In the genomic region with DNA sequence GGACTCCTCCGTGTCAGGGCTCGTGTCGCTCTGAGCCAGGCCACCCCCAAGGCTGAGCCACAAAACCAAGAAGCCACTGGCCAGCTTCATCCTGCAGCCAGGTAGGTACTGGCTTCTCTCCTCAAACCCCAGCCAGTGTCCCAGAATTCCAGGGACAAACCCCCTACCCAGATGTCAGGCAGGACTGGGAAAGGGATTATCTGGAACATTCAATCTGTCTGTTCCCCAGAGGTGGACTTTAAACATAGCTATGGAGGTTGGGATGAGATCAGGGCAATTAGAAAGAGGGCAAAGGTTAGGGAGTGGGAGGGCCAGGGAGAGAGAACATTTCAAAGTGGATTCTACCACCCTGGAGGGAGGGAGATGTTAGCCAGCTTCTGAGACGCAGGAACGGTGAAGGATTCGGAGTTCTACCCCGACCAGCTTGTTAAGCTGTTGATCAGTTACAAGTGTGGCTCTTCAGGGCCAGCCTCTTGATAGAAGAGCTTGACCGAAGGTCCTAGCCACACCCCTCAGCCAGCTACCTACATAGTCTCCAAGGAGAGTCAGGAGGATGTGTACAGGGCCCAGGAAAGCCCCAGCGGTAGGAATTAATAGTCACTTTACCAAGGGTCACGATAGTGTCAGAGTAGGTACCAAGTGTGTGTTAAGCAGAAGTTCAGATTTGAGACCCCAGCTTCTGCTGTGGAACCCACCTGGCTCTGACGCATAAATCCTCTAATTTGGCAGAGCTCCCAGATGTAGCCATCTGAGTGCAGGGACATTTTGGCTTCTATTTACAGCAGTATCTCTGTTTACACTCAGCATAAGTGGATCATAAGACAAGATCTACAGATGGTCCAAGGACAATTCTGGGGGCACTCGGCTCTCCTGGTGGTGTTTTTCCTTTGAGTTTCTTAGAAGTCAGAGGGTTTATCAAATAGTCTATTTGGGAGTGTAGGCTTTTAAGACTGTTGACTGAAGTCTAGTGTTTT, we compare ENCODE assay signal across 1 cellular context.
TF ChIP-seq lines count a peak whose summit lies in the region.

A gene with protein sequence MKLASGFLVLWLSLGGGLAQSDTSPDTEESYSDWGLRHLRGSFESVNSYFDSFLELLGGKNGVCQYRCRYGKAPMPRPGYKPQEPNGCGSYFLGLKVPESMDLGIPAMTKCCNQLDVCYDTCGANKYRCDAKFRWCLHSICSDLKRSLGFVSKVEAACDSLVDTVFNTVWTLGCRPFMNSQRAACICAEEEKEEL (minus strand): TSS at position 211 of the 974 bp plus-strand sequence. CDS start 121 bp downstream, at position 90.

TF ChIP-seq in HepG2, 621 proteins besides CTCF, POLR2A, EP300 and RAD21 (continued from another document and continues in another):
- TF ChIP-seq, protein P1, sequence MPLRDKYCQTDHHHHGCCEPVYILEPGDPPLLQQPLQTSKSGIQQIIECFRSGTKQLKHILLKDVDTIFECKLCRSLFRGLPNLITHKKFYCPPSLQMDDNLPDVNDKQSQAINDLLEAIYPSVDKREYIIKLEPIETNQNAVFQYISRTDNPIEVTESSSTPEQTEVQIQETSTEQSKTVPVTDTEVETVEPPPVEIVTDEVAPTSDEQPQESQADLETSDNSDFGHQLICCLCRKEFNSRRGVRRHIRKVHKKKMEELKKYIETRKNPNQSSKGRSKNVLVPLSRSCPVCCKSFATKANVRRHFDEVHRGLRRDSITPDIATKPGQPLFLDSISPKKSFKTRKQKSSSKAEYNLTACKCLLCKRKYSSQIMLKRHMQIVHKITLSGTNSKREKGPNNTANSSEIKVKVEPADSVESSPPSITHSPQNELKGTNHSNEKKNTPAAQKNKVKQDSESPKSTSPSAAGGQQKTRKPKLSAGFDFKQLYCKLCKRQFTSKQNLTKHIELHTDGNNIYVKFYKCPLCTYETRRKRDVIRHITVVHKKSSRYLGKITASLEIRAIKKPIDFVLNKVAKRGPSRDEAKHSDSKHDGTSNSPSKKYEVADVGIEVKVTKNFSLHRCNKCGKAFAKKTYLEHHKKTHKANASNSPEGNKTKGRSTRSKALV (CRISPR knock-in tag; IDR thresholded peaks at IDR 0.05), result 0 out of 2 replicates have a peak, but pooled peaks have one; percentile 70
- TF ChIP-seq SSRP1 (CRISPR knock-in tag; IDR thresholded peaks at IDR 0.05), result no peak
- TF ChIP-seq, protein P2, sequence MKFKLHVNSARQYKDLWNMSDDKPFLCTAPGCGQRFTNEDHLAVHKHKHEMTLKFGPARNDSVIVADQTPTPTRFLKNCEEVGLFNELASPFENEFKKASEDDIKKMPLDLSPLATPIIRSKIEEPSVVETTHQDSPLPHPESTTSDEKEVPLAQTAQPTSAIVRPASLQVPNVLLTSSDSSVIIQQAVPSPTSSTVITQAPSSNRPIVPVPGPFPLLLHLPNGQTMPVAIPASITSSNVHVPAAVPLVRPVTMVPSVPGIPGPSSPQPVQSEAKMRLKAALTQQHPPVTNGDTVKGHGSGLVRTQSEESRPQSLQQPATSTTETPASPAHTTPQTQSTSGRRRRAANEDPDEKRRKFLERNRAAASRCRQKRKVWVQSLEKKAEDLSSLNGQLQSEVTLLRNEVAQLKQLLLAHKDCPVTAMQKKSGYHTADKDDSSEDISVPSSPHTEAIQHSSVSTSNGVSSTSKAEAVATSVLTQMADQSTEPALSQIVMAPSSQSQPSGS (CRISPR knock-in tag; IDR thresholded peaks at IDR 0.05), result peak; percentile 34; the same call in 1 of the 2 replicates
- TF ChIP-seq, protein P3, sequence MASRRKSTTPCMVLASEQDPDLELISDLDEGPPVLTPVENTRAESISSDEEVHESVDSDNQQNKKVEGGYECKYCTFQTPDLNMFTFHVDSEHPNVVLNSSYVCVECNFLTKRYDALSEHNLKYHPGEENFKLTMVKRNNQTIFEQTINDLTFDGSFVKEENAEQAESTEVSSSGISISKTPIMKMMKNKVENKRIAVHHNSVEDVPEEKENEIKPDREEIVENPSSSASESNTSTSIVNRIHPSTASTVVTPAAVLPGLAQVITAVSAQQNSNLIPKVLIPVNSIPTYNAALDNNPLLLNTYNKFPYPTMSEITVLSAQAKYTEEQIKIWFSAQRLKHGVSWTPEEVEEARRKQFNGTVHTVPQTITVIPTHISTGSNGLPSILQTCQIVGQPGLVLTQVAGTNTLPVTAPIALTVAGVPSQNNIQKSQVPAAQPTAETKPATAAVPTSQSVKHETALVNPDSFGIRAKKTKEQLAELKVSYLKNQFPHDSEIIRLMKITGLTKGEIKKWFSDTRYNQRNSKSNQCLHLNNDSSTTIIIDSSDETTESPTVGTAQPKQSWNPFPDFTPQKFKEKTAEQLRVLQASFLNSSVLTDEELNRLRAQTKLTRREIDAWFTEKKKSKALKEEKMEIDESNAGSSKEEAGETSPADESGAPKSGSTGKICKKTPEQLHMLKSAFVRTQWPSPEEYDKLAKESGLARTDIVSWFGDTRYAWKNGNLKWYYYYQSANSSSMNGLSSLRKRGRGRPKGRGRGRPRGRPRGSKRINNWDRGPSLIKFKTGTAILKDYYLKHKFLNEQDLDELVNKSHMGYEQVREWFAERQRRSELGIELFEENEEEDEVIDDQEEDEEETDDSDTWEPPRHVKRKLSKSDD (CRISPR knock-in tag; IDR thresholded peaks at IDR 0.05; ENCODE audit: low read depth), result 0 out of 2 replicates have a peak, but pooled peaks have one; percentile 31
- no peak for TF ChIP-seq HIVEP1 (CRISPR knock-in tag; IDR thresholded peaks at IDR 0.05)
- peak; percentile 34 for TF ChIP-seq ASH2L (IDR thresholded peaks at IDR 0.05; ENCODE audit: insufficient read length, low read depth, low read length)
- TF ChIP-seq, protein P4, sequence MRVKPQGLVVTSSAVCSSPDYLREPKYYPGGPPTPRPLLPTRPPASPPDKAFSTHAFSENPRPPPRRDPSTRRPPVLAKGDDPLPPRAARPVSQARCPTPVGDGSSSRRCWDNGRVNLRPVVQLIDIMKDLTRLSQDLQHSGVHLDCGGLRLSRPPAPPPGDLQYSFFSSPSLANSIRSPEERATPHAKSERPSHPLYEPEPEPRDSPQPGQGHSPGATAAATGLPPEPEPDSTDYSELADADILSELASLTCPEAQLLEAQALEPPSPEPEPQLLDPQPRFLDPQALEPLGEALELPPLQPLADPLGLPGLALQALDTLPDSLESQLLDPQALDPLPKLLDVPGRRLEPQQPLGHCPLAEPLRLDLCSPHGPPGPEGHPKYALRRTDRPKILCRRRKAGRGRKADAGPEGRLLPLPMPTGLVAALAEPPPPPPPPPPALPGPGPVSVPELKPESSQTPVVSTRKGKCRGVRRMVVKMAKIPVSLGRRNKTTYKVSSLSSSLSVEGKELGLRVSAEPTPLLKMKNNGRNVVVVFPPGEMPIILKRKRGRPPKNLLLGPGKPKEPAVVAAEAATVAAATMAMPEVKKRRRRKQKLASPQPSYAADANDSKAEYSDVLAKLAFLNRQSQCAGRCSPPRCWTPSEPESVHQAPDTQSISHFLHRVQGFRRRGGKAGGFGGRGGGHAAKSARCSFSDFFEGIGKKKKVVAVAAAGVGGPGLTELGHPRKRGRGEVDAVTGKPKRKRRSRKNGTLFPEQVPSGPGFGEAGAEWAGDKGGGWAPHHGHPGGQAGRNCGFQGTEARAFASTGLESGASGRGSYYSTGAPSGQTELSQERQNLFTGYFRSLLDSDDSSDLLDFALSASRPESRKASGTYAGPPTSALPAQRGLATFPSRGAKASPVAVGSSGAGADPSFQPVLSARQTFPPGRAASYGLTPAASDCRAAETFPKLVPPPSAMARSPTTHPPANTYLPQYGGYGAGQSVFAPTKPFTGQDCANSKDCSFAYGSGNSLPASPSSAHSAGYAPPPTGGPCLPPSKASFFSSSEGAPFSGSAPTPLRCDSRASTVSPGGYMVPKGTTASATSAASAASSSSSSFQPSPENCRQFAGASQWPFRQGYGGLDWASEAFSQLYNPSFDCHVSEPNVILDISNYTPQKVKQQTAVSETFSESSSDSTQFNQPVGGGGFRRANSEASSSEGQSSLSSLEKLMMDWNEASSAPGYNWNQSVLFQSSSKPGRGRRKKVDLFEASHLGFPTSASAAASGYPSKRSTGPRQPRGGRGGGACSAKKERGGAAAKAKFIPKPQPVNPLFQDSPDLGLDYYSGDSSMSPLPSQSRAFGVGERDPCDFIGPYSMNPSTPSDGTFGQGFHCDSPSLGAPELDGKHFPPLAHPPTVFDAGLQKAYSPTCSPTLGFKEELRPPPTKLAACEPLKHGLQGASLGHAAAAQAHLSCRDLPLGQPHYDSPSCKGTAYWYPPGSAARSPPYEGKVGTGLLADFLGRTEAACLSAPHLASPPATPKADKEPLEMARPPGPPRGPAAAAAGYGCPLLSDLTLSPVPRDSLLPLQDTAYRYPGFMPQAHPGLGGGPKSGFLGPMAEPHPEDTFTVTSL (CRISPR knock-in tag; IDR thresholded peaks at IDR 0.05; ENCODE audit: borderline replicate concordance), result 0 out of 2 replicates have a peak, but pooled peaks have one; percentile 46
- TF ChIP-seq, protein P5, sequence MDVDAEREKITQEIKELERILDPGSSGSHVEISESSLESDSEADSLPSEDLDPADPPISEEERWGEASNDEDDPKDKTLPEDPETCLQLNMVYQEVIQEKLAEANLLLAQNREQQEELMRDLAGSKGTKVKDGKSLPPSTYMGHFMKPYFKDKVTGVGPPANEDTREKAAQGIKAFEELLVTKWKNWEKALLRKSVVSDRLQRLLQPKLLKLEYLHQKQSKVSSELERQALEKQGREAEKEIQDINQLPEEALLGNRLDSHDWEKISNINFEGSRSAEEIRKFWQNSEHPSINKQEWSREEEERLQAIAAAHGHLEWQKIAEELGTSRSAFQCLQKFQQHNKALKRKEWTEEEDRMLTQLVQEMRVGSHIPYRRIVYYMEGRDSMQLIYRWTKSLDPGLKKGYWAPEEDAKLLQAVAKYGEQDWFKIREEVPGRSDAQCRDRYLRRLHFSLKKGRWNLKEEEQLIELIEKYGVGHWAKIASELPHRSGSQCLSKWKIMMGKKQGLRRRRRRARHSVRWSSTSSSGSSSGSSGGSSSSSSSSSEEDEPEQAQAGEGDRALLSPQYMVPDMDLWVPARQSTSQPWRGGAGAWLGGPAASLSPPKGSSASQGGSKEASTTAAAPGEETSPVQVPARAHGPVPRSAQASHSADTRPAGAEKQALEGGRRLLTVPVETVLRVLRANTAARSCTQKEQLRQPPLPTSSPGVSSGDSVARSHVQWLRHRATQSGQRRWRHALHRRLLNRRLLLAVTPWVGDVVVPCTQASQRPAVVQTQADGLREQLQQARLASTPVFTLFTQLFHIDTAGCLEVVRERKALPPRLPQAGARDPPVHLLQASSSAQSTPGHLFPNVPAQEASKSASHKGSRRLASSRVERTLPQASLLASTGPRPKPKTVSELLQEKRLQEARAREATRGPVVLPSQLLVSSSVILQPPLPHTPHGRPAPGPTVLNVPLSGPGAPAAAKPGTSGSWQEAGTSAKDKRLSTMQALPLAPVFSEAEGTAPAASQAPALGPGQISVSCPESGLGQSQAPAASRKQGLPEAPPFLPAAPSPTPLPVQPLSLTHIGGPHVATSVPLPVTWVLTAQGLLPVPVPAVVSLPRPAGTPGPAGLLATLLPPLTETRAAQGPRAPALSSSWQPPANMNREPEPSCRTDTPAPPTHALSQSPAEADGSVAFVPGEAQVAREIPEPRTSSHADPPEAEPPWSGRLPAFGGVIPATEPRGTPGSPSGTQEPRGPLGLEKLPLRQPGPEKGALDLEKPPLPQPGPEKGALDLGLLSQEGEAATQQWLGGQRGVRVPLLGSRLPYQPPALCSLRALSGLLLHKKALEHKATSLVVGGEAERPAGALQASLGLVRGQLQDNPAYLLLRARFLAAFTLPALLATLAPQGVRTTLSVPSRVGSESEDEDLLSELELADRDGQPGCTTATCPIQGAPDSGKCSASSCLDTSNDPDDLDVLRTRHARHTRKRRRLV (CRISPR knock-in tag; IDR thresholded peaks at IDR 0.05), result no peak
- TF ChIP-seq MEF2D (CRISPR knock-in tag; IDR thresholded peaks at IDR 0.05), result peak; percentile 46; the same call in 1 of the 2 replicates
- peak; percentile 54 for TF ChIP-seq XRCC5 (optimal IDR thresholded peaks at IDR 0.05; ENCODE audit: low read length)
- TF ChIP-seq, protein P6, sequence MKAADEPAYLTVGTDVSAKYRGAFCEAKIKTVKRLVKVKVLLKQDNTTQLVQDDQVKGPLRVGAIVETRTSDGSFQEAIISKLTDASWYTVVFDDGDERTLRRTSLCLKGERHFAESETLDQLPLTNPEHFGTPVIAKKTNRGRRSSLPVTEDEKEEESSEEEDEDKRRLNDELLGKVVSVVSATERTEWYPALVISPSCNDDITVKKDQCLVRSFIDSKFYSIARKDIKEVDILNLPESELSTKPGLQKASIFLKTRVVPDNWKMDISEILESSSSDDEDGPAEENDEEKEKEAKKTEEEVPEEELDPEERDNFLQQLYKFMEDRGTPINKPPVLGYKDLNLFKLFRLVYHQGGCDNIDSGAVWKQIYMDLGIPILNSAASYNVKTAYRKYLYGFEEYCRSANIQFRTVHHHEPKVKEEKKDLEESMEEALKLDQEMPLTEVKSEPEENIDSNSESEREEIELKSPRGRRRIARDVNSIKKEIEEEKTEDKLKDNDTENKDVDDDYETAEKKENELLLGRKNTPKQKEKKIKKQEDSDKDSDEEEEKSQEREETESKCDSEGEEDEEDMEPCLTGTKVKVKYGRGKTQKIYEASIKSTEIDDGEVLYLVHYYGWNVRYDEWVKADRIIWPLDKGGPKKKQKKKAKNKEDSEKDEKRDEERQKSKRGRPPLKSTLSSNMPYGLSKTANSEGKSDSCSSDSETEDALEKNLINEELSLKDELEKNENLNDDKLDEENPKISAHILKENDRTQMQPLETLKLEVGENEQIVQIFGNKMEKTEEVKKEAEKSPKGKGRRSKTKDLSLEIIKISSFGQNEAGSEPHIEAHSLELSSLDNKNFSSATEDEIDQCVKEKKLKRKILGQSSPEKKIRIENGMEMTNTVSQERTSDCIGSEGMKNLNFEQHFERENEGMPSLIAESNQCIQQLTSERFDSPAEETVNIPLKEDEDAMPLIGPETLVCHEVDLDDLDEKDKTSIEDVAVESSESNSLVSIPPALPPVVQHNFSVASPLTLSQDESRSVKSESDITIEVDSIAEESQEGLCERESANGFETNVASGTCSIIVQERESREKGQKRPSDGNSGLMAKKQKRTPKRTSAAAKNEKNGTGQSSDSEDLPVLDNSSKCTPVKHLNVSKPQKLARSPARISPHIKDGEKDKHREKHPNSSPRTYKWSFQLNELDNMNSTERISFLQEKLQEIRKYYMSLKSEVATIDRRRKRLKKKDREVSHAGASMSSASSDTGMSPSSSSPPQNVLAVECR (CRISPR knock-in tag; IDR thresholded peaks at IDR 0.05; ENCODE audit: borderline replicate concordance), result 0 out of 2 replicates have a peak, but pooled peaks have one; percentile 32
- TF ChIP-seq ZNF263 (CRISPR knock-in tag; IDR thresholded peaks at IDR 0.05), result peak; percentile 10; the same call in 1 of the 2 replicates
- no peak for TF ChIP-seq SMAD3 (CRISPR knock-in tag; IDR thresholded peaks at IDR 0.05)
